In genomic region chr2:101706819-101707177, GRCh38 we compare ENCODE assay signal across 9 cellular contexts. TPM values are rescaled to one million over a fixed set of nuclear protein-coding genes. Genes with fewer than 3 reads are reported as not detected.
DNase-seq lines count a peak whose midpoint lies in the region; ATAC-seq lines count a peak whose summit lies in the region.
"Had no signal": no experiment of that assay in that cellular context is flagged by ENCODE, and none has a peak within 500 bp of the region (broad histone marks: within the 10 kb centered on the region; RNA-seq: fewer than 3 reads in every experiment).

No MANE protein-coding gene starts in this region.

- peak; percentile 56 for ATAC-seq in HG02798 (IDR thresholded peaks at IDR 0.05; ENCODE audit: poor library complexity, unreplicated experiment)
- ATAC-seq in T-helper 17 cell, result peak; percentile 74

- H3K27me3 Mint-ChIP-seq in activated CD4-positive, alpha-beta T cell treated with anti-CD3 and anti-CD28 coated beads, Interleukin-2, amount 10 ng/mL, durations not matched to agents 7 days and 5 days, result no peaks in the 10 kb centered on the region
- no peaks in the 10 kb centered on the region for H3K27me3 Mint-ChIP-seq in T-helper 17 cell

- POLR2A ChIA-PET in activated CD4-positive, alpha-beta T cell treated with anti-CD3 and anti-CD28 coated beads, Interleukin-2, amount 10 ng/mL, durations not matched to agents 7 days and 5 days (lab: Charles Lee), result no interaction called here

- H3K9me3 Mint-ChIP-seq in activated CD4-positive, alpha-beta T cell treated with anti-CD3 and anti-CD28 coated beads, Interleukin-2, amount 10 ng/mL, durations not matched to agents 7 days and 5 days, result peaks cover 5% of the 10 kb centered on the region

- H3K4me3 Mint-ChIP-seq in activated CD4-positive, alpha-beta T cell treated with anti-CD3 and anti-CD28 coated beads, Interleukin-2, amount 10 ng/mL, durations not matched to agents 7 days and 5 days, result peak overlapping the region; percentile 50
- H3K4me3 Mint-ChIP-seq in T-helper 17 cell, result peak overlapping the region; percentile 70

- H3K27ac Mint-ChIP-seq in activated CD4-positive, alpha-beta T cell treated with anti-CD3 and anti-CD28 coated beads, Interleukin-2, amount 10 ng/mL, durations not matched to agents 7 days and 5 days, result peak overlapping the region; percentile 72
- no peak overlapping the region for H3K27ac Mint-ChIP-seq in T-helper 17 cell

- CTCF ChIA-PET in activated CD4-positive, alpha-beta T cell treated with anti-CD3 and anti-CD28 coated beads, Interleukin-2, amount 10 ng/mL, durations not matched to agents 7 days and 5 days (lab: Charles Lee), result interaction anchor here (0.8 kb wide), 1 partner anchor 108 kb away, joined by 3 read pairs; no protein-coding TSS in a partner anchor

- H3K36me3 Mint-ChIP-seq in activated CD4-positive, alpha-beta T cell treated with anti-CD3 and anti-CD28 coated beads, Interleukin-2, amount 10 ng/mL, durations not matched to agents 7 days and 5 days (ENCODE audit: low read depth), result peaks cover 52% of the 10 kb centered on the region
- no peaks in the 10 kb centered on the region for H3K36me3 Mint-ChIP-seq in T-helper 17 cell (ENCODE audit: low read depth)

- peaks cover 84% of the 10 kb centered on the region for H3K4me1 Mint-ChIP-seq in activated CD4-positive, alpha-beta T cell treated with anti-CD3 and anti-CD28 coated beads, Interleukin-2, amount 10 ng/mL, durations not matched to agents 7 days and 5 days
- peaks cover 66% of the 10 kb centered on the region for H3K4me1 Mint-ChIP-seq in T-helper 17 cell

- no peaks in the 10 kb centered on the region for H3K9me3 ChIP-seq in T-helper 17 cell (ENCODE audit: control insufficient read depth, low read length, poor library complexity, severe bottlenecking)

- peak; percentile 59 for DNase-seq in activated CD4-positive, alpha-beta T cell treated with anti-CD3 and anti-CD28 coated beads, Interleukin-2, amount 10 ng/mL, durations not matched to agents 7 days and 5 days
- DNase-seq in activated CD4-positive, alpha-beta T cell treated with anti-CD3 and anti-CD28 coated beads, Interleukin-2, amount 50 U/mL, for 48 hours, result no peak
- DNase-seq in T-helper 17 cell, result no peak
- peak; percentile 8 for DNase-seq in stimulated activated CD8-positive, alpha-beta memory T cell treated with anti-CD3 and anti-CD28 coated beads, Interleukin-4, amount 100 ng/mL, for 48 hours
- DNase-seq in cortex of kidney (lab: John Stamatoyannopoulos, UW), result no peak
- no peak for DNase-seq in kidney glomerular epithelial cell (lab: John Stamatoyannopoulos, UW)
- DNase-seq in ecto neural progenitor cell (ENCODE audit: low spot score), result no peak
- DNase-seq: NCI-H187 had no signal

RNA-seq across cellular contexts. Expression of gene MAP4K4, which starts 9.3 kb away (rescaled TPM):
- total RNA-seq in activated CD4-positive, alpha-beta T cell treated with anti-CD3 and anti-CD28 coated beads, Interleukin-2, amount 10 ng/mL, durations not matched to agents 7 days and 5 days, result 100 to 1,000 TPM; 129 to 142 TPM
- total RNA-seq in T-helper 17 cell, result 100 to 1,000 TPM in 1 of 2 donors, 10 to 100 TPM in 1; 98.1 to 102 TPM

Comparison
In these comparisons a context has a peak if more than half of its experiments do, and no peak if none do; other contexts are left out.
1. DNase-seq: peak in activated CD4-positive, alpha-beta T cell treated with anti-CD3 and anti-CD28 coated beads, Interleukin-2, amount 10 ng/mL, durations not matched to agents 7 days and 5 days (single experiment) and stimulated activated CD8-positive, alpha-beta memory T cell treated with anti-CD3 and anti-CD28 coated beads, Interleukin-4, amount 100 ng/mL, for 48 hours (single experiment); none in activated CD4-positive, alpha-beta T cell treated with anti-CD3 and anti-CD28 coated beads, Interleukin-2, amount 50 U/mL, for 48 hours (0 of 2), T-helper 17 cell (0 of 3), cortex of kidney (single experiment), kidney glomerular epithelial cell (single experiment) and ecto neural progenitor cell (single experiment).